ENCODE assay signal across 26 cellular contexts in the genomic region with DNA sequence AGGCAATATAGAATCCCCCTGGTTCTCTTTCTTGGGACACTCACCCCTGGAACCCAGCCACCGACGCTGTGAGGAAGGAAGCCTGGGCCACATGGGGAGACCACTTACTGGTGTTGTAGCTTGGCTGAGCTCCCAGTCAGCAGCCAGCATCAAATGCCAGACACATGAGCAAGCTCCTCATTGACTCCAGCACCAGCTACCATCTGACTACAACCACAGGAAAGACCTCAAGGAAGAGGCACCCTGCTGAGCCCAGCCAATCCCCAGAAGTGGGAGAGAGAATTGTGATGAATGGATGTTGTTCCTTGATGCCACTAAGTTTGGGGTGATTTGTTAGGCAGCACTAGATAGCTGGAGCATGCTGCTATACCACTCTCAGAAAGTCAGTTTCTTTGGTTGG. TPM values are rescaled to one million over a fixed set of nuclear protein-coding genes. Genes with fewer than 3 reads are reported as not detected.
DNase-seq lines count a peak whose midpoint lies in the region; ATAC-seq, FAIRE-seq and TF ChIP-seq lines count a peak whose summit lies in the region.
"Had no signal": no experiment of that assay in that cellular context is flagged by ENCODE, and none has a peak within 500 bp of the region (broad histone marks: within the 10 kb centered on the region; RNA-seq: fewer than 3 reads in every experiment).

No MANE protein-coding gene starts in this region.

- no peak for TF ChIP-seq POLR2A in vagina (IDR thresholded peaks at IDR 0.05)

- no peak overlapping the region for H2AFZ ChIP-seq in astrocyte (ENCODE audit: low read depth, low read length)

- no peaks in the 10 kb centered on the region for H4K20me1 ChIP-seq in astrocyte (ENCODE audit: insufficient read depth, low read length)
- H4K20me1 ChIP-seq: BLaER1 had no signal

- no peak overlapping the region for H3K27ac ChIP-seq in astrocyte (ENCODE audit: low read depth, low read length)
- H3K27ac ChIP-seq in vagina, result no peak overlapping the region
- H3K27ac ChIP-seq: 22Rv1, BLaER1 had no signal

- intact Hi-C loops in vagina (cut with DNase I), result no loop called here

- FAIRE-seq in astrocyte (lab: Jason Lieb, UNC), result no peak
- FAIRE-seq: D721Med, GM12891, GM18507 had no signal

- H3K9me3 Mint-ChIP-seq in astrocyte (ENCODE audit: unreplicated experiment) (no peaks in the 10 kb centered on the region), endothelial cell (ENCODE audit: unreplicated experiment) (no peaks in the 10 kb centered on the region)

- H3K27me3 ChIP-seq in astrocyte (ENCODE audit: insufficient read depth, low read length), result no peaks in the 10 kb centered on the region
- H3K27me3 ChIP-seq in vagina, result no peaks in the 10 kb centered on the region
- H3K27me3 ChIP-seq: BLaER1 had no signal

- no peak overlapping the region for H3K4me3 ChIP-seq in astrocyte (ENCODE audit: insufficient read depth, low read depth, low read length)
- no peak overlapping the region for H3K4me3 ChIP-seq in vagina
- H3K4me3 ChIP-seq: BLaER1 had no signal

- H3K4me2 ChIP-seq in astrocyte (ENCODE audit: low read length), result no peak overlapping the region
- H3K4me2 ChIP-seq: BLaER1 had no signal

- H3K4me1 Mint-ChIP-seq in astrocyte (ENCODE audit: low read depth, unreplicated experiment), result no peaks in the 10 kb centered on the region
- H3K4me1 Mint-ChIP-seq in endothelial cell (ENCODE audit: unreplicated experiment), result peaks cover 2% of the 10 kb centered on the region
- H3K4me1 Mint-ChIP-seq: CD8-positive, alpha-beta memory T cell; IgD-negative memory B cell had no signal

- no peak for ATAC-seq in GM19455 (IDR thresholded peaks at IDR 0.05; ENCODE audit: unreplicated experiment)
- ATAC-seq: Panc1, SK-N-SH treated with all-trans-retinoic acid at 6 μM for 48 hours had no signal

- H3K36me3 ChIP-seq in astrocyte (ENCODE audit: insufficient read depth, low read length), result no peaks in the 10 kb centered on the region
- H3K36me3 ChIP-seq in vagina, result no peaks in the 10 kb centered on the region
- H3K36me3 ChIP-seq: BLaER1 had no signal

- no peak overlapping the region for H3K27ac Mint-ChIP-seq in astrocyte (ENCODE audit: unreplicated experiment)
- H3K27ac Mint-ChIP-seq in endothelial cell (ENCODE audit: unreplicated experiment), result no peak overlapping the region
- H3K27ac Mint-ChIP-seq: IgD-negative memory B cell had no signal

- H3K4me3 Mint-ChIP-seq in astrocyte (ENCODE audit: unreplicated experiment) (no peak overlapping the region), endothelial cell (ENCODE audit: unreplicated experiment) (no peak overlapping the region)
- H3K4me3 Mint-ChIP-seq: CD8-positive, alpha-beta memory T cell; IgD-negative memory B cell had no signal

- no peak for TF ChIP-seq CTCF in astrocyte (IDR thresholded peaks at IDR 0.05; ENCODE audit: insufficient read depth, low read depth, low read length)
- no peak for TF ChIP-seq CTCF in vagina (IDR thresholded peaks at IDR 0.05)
- TF ChIP-seq CTCF in endothelial cell (IDR thresholded peaks at IDR 0.05; ENCODE audit: unreplicated experiment), result no peak

- H3K79me2 ChIP-seq in astrocyte (ENCODE audit: insufficient read depth, low read length), result no peaks in the 10 kb centered on the region

- no peaks in the 10 kb centered on the region for H3K36me3 Mint-ChIP-seq in astrocyte (ENCODE audit: low read depth, unreplicated experiment)
- peaks cover 3% of the 10 kb centered on the region for H3K36me3 Mint-ChIP-seq in endothelial cell (ENCODE audit: low read depth, unreplicated experiment)

- H3K27me3 Mint-ChIP-seq in astrocyte (ENCODE audit: low read depth, unreplicated experiment) (peaks cover 19% of the 10 kb centered on the region), endothelial cell (ENCODE audit: unreplicated experiment) (peaks cover 4% of the 10 kb centered on the region)

- H3K9ac ChIP-seq in astrocyte (ENCODE audit: low read length), result no peak overlapping the region
- H3K9ac ChIP-seq: BLaER1 had no signal

- no peaks in the 10 kb centered on the region for H3K4me1 ChIP-seq in astrocyte (ENCODE audit: insufficient read depth, low read length)
- H3K4me1 ChIP-seq in vagina, result no peaks in the 10 kb centered on the region
- H3K4me1 ChIP-seq: BLaER1 had no signal

- DNase-seq in NCI-H2171 treated with DMSO at 0.1 percent for 48 hours (lab: John Stamatoyannopoulos, UW) (peak; percentile 6), NCI-H2171 (lab: John Stamatoyannopoulos, UW) (no peak), LHCN-M2 (ENCODE audit: low read depth) (peak; percentile 9), astrocyte (ENCODE audit: low read depth) (peak; percentile 9), vagina (ENCODE audit: extremely low spot score in 2 of 2) (no peak), putamen (ENCODE audit: low spot score) (no peak), endothelial cell (ENCODE audit: low spot score) (no peak)
- DNase-seq: CD8-positive, alpha-beta memory T cell; DMS79; GF-D8; MV-4-11; NCI-H1417; NCI-H187 treated with DMSO at 0.1 percent for 48 hours; NCI-H510A treated with DMSO at 0.1 percent for 48 hours; SHP77; T-helper 1 cell had no signal

- H3K9me3 ChIP-seq in astrocyte (ENCODE audit: insufficient read depth, low read depth, low read length) (no peaks in the 10 kb centered on the region), vagina (no peaks in the 10 kb centered on the region)

RNA-seq across cellular contexts. Expression of a gene that starts 36.0 kb away (rescaled TPM):
- 15.8 and 17.4 TPM in 2 replicates for total RNA-seq in LHCN-M2 (2014; rRNA removed)
- polyA plus RNA-seq in LHCN-M2 (2012), result 17.4 TPM
- 10.4 and 13.2 TPM in 2 replicates for total RNA-seq in astrocyte
- 12.5 TPM for total RNA-seq in vagina
- 10.3 TPM for total RNA-seq in endothelial cell (ENCODE audit: unreplicated experiment)

RNA-seq across cellular contexts. Expression of a gene that starts 54.7 kb away (rescaled TPM):
- total RNA-seq in LHCN-M2 (2014; rRNA removed), result not detected in 2 replicates
- polyA plus RNA-seq in LHCN-M2 (2012), result 0.13 TPM
- 0.26 and 0.59 TPM in 2 replicates for total RNA-seq in astrocyte
- not detected for total RNA-seq in vagina
- total RNA-seq in endothelial cell (ENCODE audit: unreplicated experiment), result not detected
- total RNA-seq: HT-29 had no signal
- polyA plus RNA-seq: CD8-positive, alpha-beta memory T cell; IgD-negative memory B cell had no signal

Comparison
In these comparisons a context has a peak if more than half of its experiments do, and no peak if none do; other contexts are left out.
1. DNase-seq: peak in NCI-H2171 treated with DMSO at 0.1 percent for 48 hours (single experiment), LHCN-M2 (single experiment) and astrocyte (single experiment); none in NCI-H2171 (single experiment), vagina (0 of 2), putamen (single experiment) and endothelial cell (single experiment).